ENCODE assay signal across 2 cellular contexts in the genomic region with DNA sequence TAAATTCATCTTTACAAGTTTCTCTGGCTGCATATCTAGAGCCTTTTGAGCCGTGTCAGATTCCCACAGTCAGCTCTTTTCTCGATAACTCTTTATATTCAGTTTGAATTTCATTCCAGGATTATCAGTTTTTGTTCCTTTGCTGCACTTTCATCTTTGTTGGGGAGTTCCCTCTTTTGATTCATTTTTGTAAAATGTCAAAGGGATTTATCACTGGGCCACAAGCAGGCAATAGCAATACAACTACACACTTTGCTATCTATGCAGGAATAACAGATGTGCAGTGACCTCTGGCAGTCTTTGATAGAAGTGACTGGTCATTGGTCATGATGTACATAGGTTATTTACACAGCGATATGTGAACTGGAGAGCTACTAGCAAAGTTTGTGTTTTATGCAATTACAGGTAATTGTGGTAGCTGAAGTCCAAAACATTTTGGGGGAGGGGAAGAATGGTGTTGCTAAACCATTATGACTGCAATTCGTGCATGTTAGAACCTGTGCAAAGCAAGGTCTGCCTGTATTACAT.
TF ChIP-seq lines count a peak whose summit lies in the region.

No MANE protein-coding gene starts in this region.

TF ChIP-seq in A549, 52 proteins besides CTCF, POLR2A, EP300 and RAD21:
- TF ChIP-seq MAFK (IDR thresholded peaks at IDR 0.05; ENCODE audit: partially characterized antibody): peak; percentile 31
- TF ChIP-seq PHF8 (IDR thresholded peaks at IDR 0.05; ENCODE audit: borderline replicate concordance, low read depth): no peak

TF ChIP-seq in K562, 482 proteins besides CTCF, POLR2A, EP300 and RAD21 (continues in another document):
- TF ChIP-seq ZNF707 (CRISPR knock-in tag; conservative IDR thresholded peaks at IDR 0.05) (no peak), MCM5 (IDR thresholded peaks at IDR 0.05; ENCODE audit: low read depth) (no peak), GATA2 (CRISPR knock-in tag; IDR thresholded peaks at IDR 0.05) (peak; percentile 60), MEIS2 (IDR thresholded peaks at IDR 0.05; ENCODE audit: partially characterized antibody) (peak; percentile 91), MITF (IDR thresholded peaks at IDR 0.05) (no peak), ZNF507 (tag; conservative IDR thresholded peaks at IDR 0.05) (no peak), TAL1 (IDR thresholded peaks at IDR 0.05) (peak; percentile 89), BRF2 (IDR thresholded peaks at IDR 0.05; ENCODE audit: borderline replicate concordance, insufficient read depth, insufficient read length) (no peak), HNRNPK (IDR thresholded peaks at IDR 0.05; ENCODE audit: low read depth, low read length, poor library complexity, severe bottlenecking) (no peak), ZNF140 (CRISPR knock-in tag; IDR thresholded peaks at IDR 0.05) (no peak), LEF1 (IDR thresholded peaks at IDR 0.05) (0 out of 2 replicates have a peak, but pooled peaks have one; percentile 36), CBX1 (IDR thresholded peaks at IDR 0.05; ENCODE audit: low read depth) (no peak), TFE3 (CRISPR knock-in tag; IDR thresholded peaks at IDR 0.05) (no peak), SAFB2 (IDR thresholded peaks at IDR 0.05; ENCODE audit: borderline replicate concordance, low read depth, low read length, severe bottlenecking) (no peak), TCF3 (CRISPR knock-in tag; IDR thresholded peaks at IDR 0.05) (peak; percentile 92), CGGBP1 (CRISPR knock-in tag; IDR thresholded peaks at IDR 0.05) (no peak), ZNF444 (CRISPR knock-in tag; IDR thresholded peaks at IDR 0.05) (no peak), C11orf30 (IDR thresholded peaks at IDR 0.05; ENCODE audit: low read depth) (peak; percentile 56; the same call in 1 of the 2 replicates), TRIM28 (IDR thresholded peaks at IDR 0.05) (no peak), SMAD1 (IDR thresholded peaks at IDR 0.05; ENCODE audit: low read depth, low read length, partially characterized antibody) (no peak), POLR2AphosphoS5 (IDR thresholded peaks at IDR 0.05; ENCODE audit: control insufficient read depth, insufficient read depth, low read depth, low read length) (peak; percentile 81), ZNF75A (CRISPR knock-in tag; IDR thresholded peaks at IDR 0.05) (no peak), SRSF9 (IDR thresholded peaks at IDR 0.05; ENCODE audit: borderline replicate concordance, low read depth, low read length) (no peak), FOXM1 (IDR thresholded peaks at IDR 0.05; ENCODE audit: low read depth) (peak; percentile 78), FOXM1 (CRISPR knock-in tag; IDR thresholded peaks at IDR 0.05; ENCODE audit: low read depth) (no peak), ZNF280A (IDR thresholded peaks at IDR 0.05; ENCODE audit: low read depth, partially characterized antibody) (no peak)
- TF ChIP-seq, protein P1, sequence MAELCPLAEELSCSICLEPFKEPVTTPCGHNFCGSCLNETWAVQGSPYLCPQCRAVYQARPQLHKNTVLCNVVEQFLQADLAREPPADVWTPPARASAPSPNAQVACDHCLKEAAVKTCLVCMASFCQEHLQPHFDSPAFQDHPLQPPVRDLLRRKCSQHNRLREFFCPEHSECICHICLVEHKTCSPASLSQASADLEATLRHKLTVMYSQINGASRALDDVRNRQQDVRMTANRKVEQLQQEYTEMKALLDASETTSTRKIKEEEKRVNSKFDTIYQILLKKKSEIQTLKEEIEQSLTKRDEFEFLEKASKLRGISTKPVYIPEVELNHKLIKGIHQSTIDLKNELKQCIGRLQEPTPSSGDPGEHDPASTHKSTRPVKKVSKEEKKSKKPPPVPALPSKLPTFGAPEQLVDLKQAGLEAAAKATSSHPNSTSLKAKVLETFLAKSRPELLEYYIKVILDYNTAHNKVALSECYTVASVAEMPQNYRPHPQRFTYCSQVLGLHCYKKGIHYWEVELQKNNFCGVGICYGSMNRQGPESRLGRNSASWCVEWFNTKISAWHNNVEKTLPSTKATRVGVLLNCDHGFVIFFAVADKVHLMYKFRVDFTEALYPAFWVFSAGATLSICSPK (IDR thresholded peaks at IDR 0.05; ENCODE audit: borderline replicate concordance): no peak
- TF ChIP-seq, protein P2, sequence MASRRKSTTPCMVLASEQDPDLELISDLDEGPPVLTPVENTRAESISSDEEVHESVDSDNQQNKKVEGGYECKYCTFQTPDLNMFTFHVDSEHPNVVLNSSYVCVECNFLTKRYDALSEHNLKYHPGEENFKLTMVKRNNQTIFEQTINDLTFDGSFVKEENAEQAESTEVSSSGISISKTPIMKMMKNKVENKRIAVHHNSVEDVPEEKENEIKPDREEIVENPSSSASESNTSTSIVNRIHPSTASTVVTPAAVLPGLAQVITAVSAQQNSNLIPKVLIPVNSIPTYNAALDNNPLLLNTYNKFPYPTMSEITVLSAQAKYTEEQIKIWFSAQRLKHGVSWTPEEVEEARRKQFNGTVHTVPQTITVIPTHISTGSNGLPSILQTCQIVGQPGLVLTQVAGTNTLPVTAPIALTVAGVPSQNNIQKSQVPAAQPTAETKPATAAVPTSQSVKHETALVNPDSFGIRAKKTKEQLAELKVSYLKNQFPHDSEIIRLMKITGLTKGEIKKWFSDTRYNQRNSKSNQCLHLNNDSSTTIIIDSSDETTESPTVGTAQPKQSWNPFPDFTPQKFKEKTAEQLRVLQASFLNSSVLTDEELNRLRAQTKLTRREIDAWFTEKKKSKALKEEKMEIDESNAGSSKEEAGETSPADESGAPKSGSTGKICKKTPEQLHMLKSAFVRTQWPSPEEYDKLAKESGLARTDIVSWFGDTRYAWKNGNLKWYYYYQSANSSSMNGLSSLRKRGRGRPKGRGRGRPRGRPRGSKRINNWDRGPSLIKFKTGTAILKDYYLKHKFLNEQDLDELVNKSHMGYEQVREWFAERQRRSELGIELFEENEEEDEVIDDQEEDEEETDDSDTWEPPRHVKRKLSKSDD (conservative IDR thresholded peaks at IDR 0.05; ENCODE audit: low read length): no peak
- TF ChIP-seq, protein P3, sequence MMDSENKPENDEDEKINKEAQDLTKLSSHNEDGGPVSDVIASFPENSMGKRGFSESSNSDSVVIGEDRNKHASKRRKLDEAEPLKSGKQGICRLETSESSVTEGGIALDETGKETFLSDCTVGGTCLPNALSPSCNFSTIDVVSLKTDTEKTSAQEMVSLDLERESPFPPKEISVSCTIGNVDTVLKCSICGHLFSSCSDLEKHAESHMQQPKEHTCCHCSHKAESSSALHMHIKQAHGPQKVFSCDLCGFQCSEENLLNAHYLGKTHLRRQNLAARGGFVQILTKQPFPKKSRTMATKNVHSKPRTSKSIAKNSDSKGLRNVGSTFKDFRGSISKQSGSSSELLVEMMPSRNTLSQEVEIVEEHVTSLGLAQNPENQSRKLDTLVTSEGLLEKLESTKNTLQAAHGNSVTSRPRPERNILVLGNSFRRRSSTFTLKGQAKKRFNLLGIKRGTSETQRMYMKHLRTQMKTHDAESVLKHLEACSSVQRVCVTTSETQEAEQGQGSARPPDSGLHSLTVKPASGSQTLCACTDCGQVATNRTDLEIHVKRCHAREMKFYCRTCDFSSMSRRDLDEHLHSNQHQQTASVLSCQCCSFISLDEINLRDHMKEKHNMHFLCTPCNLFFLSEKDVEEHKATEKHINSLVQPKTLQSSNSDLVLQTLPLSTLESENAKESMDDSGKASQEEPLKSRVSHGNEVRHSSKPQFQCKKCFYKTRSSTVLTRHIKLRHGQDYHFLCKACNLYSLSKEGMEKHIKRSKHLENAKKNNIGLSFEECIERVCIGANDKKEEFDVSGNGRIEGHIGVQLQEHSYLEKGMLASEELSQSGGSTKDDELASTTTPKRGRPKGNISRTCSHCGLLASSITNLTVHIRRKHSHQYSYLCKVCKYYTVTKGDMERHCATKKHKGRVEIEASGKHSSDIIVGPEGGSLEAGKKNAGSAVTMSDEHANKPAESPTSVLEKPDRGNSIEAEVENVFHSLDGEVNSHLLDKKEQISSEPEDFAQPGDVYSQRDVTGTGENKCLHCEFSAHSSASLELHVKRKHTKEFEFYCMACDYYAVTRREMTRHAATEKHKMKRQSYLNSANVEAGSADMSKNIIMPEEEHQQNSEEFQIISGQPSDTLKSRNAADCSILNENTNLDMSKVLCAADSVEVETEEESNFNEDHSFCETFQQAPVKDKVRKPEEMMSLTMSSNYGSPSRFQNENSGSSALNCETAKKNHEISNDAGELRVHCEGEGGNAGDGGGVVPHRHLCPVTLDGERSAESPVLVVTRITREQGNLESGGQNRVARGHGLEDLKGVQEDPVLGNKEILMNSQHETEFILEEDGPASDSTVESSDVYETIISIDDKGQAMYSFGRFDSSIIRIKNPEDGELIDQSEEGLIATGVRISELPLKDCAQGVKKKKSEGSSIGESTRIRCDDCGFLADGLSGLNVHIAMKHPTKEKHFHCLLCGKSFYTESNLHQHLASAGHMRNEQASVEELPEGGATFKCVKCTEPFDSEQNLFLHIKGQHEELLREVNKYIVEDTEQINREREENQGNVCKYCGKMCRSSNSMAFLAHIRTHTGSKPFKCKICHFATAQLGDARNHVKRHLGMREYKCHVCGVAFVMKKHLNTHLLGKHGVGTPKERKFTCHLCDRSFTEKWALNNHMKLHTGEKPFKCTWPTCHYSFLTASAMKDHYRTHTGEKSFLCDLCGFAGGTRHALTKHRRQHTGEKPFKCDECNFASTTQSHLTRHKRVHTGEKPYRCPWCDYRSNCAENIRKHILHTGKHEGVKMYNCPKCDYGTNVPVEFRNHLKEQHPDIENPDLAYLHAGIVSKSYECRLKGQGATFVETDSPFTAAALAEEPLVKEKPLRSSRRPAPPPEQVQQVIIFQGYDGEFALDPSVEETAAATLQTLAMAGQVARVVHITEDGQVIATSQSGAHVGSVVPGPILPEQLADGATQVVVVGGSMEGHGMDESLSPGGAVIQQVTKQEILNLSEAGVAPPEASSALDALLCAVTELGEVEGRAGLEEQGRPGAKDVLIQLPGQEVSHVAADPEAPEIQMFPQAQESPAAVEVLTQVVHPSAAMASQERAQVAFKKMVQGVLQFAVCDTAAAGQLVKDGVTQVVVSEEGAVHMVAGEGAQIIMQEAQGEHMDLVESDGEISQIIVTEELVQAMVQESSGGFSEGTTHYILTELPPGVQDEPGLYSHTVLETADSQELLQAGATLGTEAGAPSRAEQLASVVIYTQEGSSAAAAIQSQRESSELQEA (IDR thresholded peaks at IDR 0.05; ENCODE audit: low read depth): no peak
- TF ChIP-seq, protein P4, sequence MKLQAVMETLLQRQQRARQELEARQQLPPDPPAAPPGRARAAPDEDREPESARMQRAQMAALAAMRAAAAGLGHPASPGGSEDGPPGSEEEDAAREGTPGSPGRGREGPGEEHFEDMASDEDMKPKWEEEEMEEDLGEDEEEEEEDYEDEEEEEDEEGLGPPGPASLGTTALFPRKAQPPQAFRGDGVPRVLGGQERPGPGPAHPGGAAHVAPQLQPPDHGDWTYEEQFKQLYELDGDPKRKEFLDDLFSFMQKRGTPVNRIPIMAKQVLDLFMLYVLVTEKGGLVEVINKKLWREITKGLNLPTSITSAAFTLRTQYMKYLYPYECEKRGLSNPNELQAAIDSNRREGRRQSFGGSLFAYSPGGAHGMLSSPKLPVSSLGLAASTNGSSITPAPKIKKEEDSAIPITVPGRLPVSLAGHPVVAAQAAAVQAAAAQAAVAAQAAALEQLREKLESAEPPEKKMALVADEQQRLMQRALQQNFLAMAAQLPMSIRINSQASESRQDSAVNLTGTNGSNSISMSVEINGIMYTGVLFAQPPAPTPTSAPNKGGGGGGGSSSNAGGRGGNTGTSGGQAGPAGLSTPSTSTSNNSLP (IDR thresholded peaks at IDR 0.05; ENCODE audit: borderline replicate concordance, low read depth, low read length): 0 out of 2 replicates have a peak, but pooled peaks have one; percentile 27
